In genomic region chr1:17665950-17666720, GRCh38 we compare ENCODE assay signal across 19 cellular contexts.
DNase-seq lines count a peak whose midpoint lies in the region; ATAC-seq and TF ChIP-seq lines count a peak whose summit lies in the region.
"Had no signal": no experiment of that assay in that cellular context is flagged by ENCODE, and none has a peak within 500 bp of the region (broad histone marks: within the 10 kb centered on the region; RNA-seq: fewer than 3 reads in every experiment).

No MANE protein-coding gene starts in this region.

- no peak overlapping the region for H4K8ac ChIP-seq in mesenchymal stem cell (ENCODE audit: low read length)

- no peak overlapping the region for H3K4me3 Mint-ChIP-seq in HFFc6
- H3K4me3 Mint-ChIP-seq: activated CD8-positive, alpha-beta T cell treated with anti-CD3 and anti-CD28 coated beads, Interleukin-2, amount 10 ng/mL, durations not matched to agents 7 days and 5 days; activated naive CD4-positive, alpha-beta T cell treated with anti-CD3 and anti-CD28 coated beads, Interleukin-2, amount 50 U/mL, for 24 hours; activated T-cell treated with anti-CD3 and anti-CD28 coated beads, Interleukin-2, amount 50 U/mL, for 72 hours; brain; IgD-negative memory B cell; T-cell had no signal

- no peaks in the 10 kb centered on the region for H3K79me1 ChIP-seq in mesenchymal stem cell (replicated peaks; ENCODE audit: low read length, poor library complexity, severe bottlenecking)

- H3K4ac ChIP-seq in mesenchymal stem cell (ENCODE audit: low read depth in 1 of 2, low read length in 2 of 2) = no peak overlapping the region

- peaks cover 9% of the 10 kb centered on the region for H3K4me1 Mint-ChIP-seq in HFFc6 (ENCODE audit: low read depth)
- H3K4me1 Mint-ChIP-seq: activated naive CD4-positive, alpha-beta T cell treated with anti-CD3 and anti-CD28 coated beads, Interleukin-2, amount 50 U/mL, for 24 hours; IgD-negative memory B cell; T-cell had no signal

- H3K4me3 ChIP-seq in adipocyte (ENCODE audit: low read length) (no peak overlapping the region), mesenchymal stem cell (ENCODE audit: insufficient read depth in 1 of 2, low read depth in 1 of 2, low read length in 2 of 2) (no peak overlapping the region)
- H3K4me3 ChIP-seq: A549, coronary artery had no signal

- H4K91ac ChIP-seq in mesenchymal stem cell (ENCODE audit: low read length) = no peak overlapping the region

- H2AK5ac ChIP-seq in mesenchymal stem cell (ENCODE audit: low read length, severe bottlenecking) = no peak overlapping the region

- H3K9me3 ChIP-seq in adipocyte (ENCODE audit: control insufficient read depth, low read length) = no peaks in the 10 kb centered on the region
- no peaks in the 10 kb centered on the region for H3K9me3 ChIP-seq in mesenchymal stem cell (ENCODE audit: control insufficient read depth, low read length)
- H3K9me3 ChIP-seq: A549 had no signal

- no peak overlapping the region for H2BK12ac ChIP-seq in mesenchymal stem cell (ENCODE audit: low read length in 2 of 2)

- no peaks in the 10 kb centered on the region for H3K9me3 Mint-ChIP-seq in HFFc6
- H3K9me3 Mint-ChIP-seq: activated naive CD4-positive, alpha-beta T cell treated with anti-CD3 and anti-CD28 coated beads, Interleukin-2, amount 50 U/mL, for 24 hours; activated T-cell treated with anti-CD3 and anti-CD28 coated beads, Interleukin-2, amount 50 U/mL, for 72 hours; brain; IgD-negative memory B cell; T-cell had no signal

- H2BK120ac ChIP-seq in mesenchymal stem cell (ENCODE audit: low read depth, low read length) = no peak overlapping the region

- TF ChIP-seq CTCF in HFFc6 (IDR thresholded peaks at IDR 0.05) = no peak

- no peak overlapping the region for H3K27ac ChIP-seq in mesenchymal stem cell (ENCODE audit: low read length, poor library complexity, severe bottlenecking)
- H3K27ac ChIP-seq: A549 had no signal

- H3K9ac ChIP-seq in adipocyte (ENCODE audit: low read length) (no peak overlapping the region), mesenchymal stem cell (ENCODE audit: low read length) (no peak overlapping the region)

- H3K14ac ChIP-seq in mesenchymal stem cell (ENCODE audit: low read length in 2 of 2) = no peak overlapping the region

- H3K36me3 Mint-ChIP-seq in HFFc6 (ENCODE audit: low read depth) = peaks cover 18% of the 10 kb centered on the region
- H3K36me3 Mint-ChIP-seq: activated naive CD4-positive, alpha-beta T cell treated with anti-CD3 and anti-CD28 coated beads, Interleukin-2, amount 50 U/mL, for 24 hours; IgD-negative memory B cell; T-cell had no signal

- no peaks in the 10 kb centered on the region; the same call in 1 of the 2 replicates for H3K27me3 Mint-ChIP-seq in HFFc6 (ENCODE audit: insufficient read depth)
- H3K27me3 Mint-ChIP-seq: activated naive CD4-positive, alpha-beta T cell treated with anti-CD3 and anti-CD28 coated beads, Interleukin-2, amount 50 U/mL, for 24 hours; brain; T-cell had no signal

- no peak overlapping the region for H3K18ac ChIP-seq in mesenchymal stem cell (ENCODE audit: low read depth in 1 of 2, low read length in 2 of 2)

- ATAC-seq in HG03139 (IDR thresholded peaks at IDR 0.05; ENCODE audit: unreplicated experiment) (no peak), GM21526 (IDR thresholded peaks at IDR 0.05; ENCODE audit: low FRiP score, unreplicated experiment) (no peak)
- ATAC-seq: A549; activated CD8-positive, alpha-beta T cell treated with anti-CD3 and anti-CD28 coated beads, Interleukin-2, amount 10 ng/mL, durations not matched to agents 7 days and 5 days; activated T-cell treated with anti-CD3 and anti-CD28 coated beads, Interleukin-2, amount 50 U/mL, for 72 hours; T-cell had no signal

- H3K36me3 ChIP-seq in adipocyte (ENCODE audit: control insufficient read depth, insufficient read depth, low read length, severe bottlenecking) (peaks cover 38% of the 10 kb centered on the region), mesenchymal stem cell (ENCODE audit: control insufficient read depth in 1 of 2, insufficient read depth in 2 of 2, low read depth in 1 of 2, low read length in 2 of 2) (peaks cover 34 to 75% of the 10 kb centered on the region in 2 experiments)

- peak overlapping the region; percentile 18; the same call in 1 of the 2 replicates for H3K27ac Mint-ChIP-seq in HFFc6
- H3K27ac Mint-ChIP-seq: activated CD8-positive, alpha-beta T cell treated with anti-CD3 and anti-CD28 coated beads, Interleukin-2, amount 10 ng/mL, durations not matched to agents 7 days and 5 days; activated naive CD4-positive, alpha-beta T cell treated with anti-CD3 and anti-CD28 coated beads, Interleukin-2, amount 50 U/mL, for 24 hours; activated T-cell treated with anti-CD3 and anti-CD28 coated beads, Interleukin-2, amount 50 U/mL, for 72 hours; IgD-negative memory B cell; T-cell had no signal

- no peak overlapping the region for H3K4me2 ChIP-seq in mesenchymal stem cell (ENCODE audit: low read length, poor library complexity, severe bottlenecking)
- H3K4me2 ChIP-seq: A549 had no signal

- 88% methylated on average over 4 of the region's 5 CpGs for WGBS in mesenchymal stem cell

- no peak overlapping the region for H2AFZ ChIP-seq in mesenchymal stem cell (ENCODE audit: low read depth, low read length)

- peak; percentile 46 for DNase-seq in NCI-H2171 treated with DMSO at 0.1 percent for 48 hours (lab: John Stamatoyannopoulos, UW)
- no peak for DNase-seq in NCI-H2171 (lab: John Stamatoyannopoulos, UW)
- peak; percentile 46 for DNase-seq in HFFc6
- peak; percentile 5 for DNase-seq in adipocyte (ENCODE audit: low read depth)
- DNase-seq in mesenchymal stem cell = no peak
- DNase-seq in mucosa of gallbladder (ENCODE audit: low spot score) = no peak
- DNase-seq: activated CD8-positive, alpha-beta T cell treated with anti-CD3 and anti-CD28 coated beads, Interleukin-2, amount 10 ng/mL, durations not matched to agents 7 days and 5 days; activated T-cell treated with anti-CD3 and anti-CD28 coated beads, Interleukin-2, amount 50 U/mL, for 72 hours; GOT3; retina; stimulated activated naive CD4-positive, alpha-beta T cell; T-cell had no signal

- peak overlapping the region; percentile 31 for H2BK15ac ChIP-seq in mesenchymal stem cell (ENCODE audit: low read depth, poor library complexity, severe bottlenecking)

- H3K4me1 ChIP-seq in adipocyte (ENCODE audit: control insufficient read depth, insufficient read depth, low read length) (no peaks in the 10 kb centered on the region), mesenchymal stem cell (ENCODE audit: control insufficient read depth, insufficient read depth, low read depth, low read length) (peaks cover 3% of the 10 kb centered on the region)
- H3K4me1 ChIP-seq: A549 had no signal

- no peak overlapping the region for H3K23ac ChIP-seq in mesenchymal stem cell (ENCODE audit: low read length in 2 of 2)

- no peaks in the 10 kb centered on the region for H3K27me3 ChIP-seq in adipocyte (replicated peaks; ENCODE audit: control insufficient read depth, insufficient read depth, low read length)
- no peaks in the 10 kb centered on the region for H3K27me3 ChIP-seq in mesenchymal stem cell (ENCODE audit: control insufficient read depth in 1 of 2, insufficient read depth in 1 of 2, low read length in 2 of 2)

- no peak overlapping the region for H2BK5ac ChIP-seq in mesenchymal stem cell (ENCODE audit: low read depth, low read length, poor library complexity, severe bottlenecking)

Comparison
In these comparisons a context has a peak if more than half of its experiments do, and no peak if none do; other contexts are left out.
1. DNase-seq: peak in NCI-H2171 treated with DMSO at 0.1 percent for 48 hours (single experiment), HFFc6 (single experiment) and adipocyte (single experiment); none in NCI-H2171 (single experiment), mesenchymal stem cell (single experiment) and mucosa of gallbladder (single experiment).